Comparison of ENCODE assay signal across 1 cellular context in the genomic region with DNA sequence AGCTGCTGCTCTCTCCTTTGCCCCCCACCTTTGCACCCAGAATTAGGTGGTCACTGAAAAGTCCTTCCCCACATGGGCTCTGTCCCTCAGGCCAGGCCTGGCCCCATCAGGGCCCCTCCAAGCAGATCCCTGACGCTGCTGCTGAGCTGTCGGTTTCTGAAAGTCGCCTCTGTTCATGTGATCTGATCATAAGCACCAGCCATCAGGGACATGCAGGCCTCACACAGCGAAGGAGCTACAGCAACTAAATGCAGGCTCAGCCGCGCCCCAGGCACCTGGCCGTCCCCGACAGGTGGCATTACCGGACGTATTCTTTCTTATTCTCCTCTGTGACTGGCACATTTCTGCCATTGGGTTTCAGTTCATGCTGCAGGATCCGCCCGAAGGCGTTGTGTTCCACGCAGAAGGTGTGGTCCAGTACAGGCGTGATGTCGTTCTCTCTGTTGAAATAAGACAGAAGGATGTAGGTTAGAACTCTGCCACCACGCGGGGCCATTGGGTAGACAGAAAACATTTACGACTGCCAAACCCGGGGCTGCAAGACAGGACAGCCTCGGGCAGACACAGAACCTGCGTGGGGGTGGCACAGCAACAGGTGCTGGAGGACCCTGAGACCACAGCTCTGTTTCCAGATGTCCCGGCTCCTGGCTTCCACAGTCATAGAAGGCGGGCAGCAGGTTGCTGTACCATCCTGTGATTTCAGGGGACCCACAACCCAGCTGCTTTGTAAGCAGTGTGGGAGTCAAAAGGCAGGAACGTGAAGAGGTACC.
A peak's percentile ranks its signal among the peaks of the same experiment; 100 is the strongest.
TF ChIP-seq lines count a peak whose summit lies in the region.

No MANE protein-coding gene starts in this region.

TF ChIP-seq in HepG2, 621 proteins besides CTCF, POLR2A, EP300 and RAD21:
- peak; percentile 29 for TF ChIP-seq AGO2 (optimal IDR thresholded peaks at IDR 0.05; ENCODE audit: low read depth, low read length)
- no peak for TF ChIP-seq IKZF1 (IDR thresholded peaks at IDR 0.05)
